2 cellular contexts compared by ENCODE assay signal in the genomic region with DNA sequence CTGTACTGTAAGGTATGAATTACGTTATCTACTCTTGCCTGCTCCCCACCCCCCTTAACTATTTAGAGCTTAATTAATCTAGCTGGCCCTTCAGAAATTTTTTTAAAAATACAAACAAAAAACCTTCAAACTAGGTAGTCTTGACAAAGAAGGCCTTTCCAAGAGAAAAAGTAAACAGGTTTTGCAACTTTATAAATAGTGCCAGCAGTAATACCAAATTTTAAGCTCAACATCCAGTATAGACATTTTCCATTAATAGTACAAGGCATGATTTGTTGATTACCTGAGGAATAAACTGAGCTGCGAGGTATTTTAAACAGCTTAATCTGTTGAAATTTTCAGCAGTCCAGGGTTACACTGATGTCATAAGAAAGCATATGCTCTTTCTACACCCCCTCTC.
TF ChIP-seq lines count a peak whose summit lies in the region.

No MANE protein-coding gene starts in this region.

TF ChIP-seq in HepG2, 621 proteins besides CTCF, POLR2A, EP300 and RAD21:
- TF ChIP-seq, protein P1, sequence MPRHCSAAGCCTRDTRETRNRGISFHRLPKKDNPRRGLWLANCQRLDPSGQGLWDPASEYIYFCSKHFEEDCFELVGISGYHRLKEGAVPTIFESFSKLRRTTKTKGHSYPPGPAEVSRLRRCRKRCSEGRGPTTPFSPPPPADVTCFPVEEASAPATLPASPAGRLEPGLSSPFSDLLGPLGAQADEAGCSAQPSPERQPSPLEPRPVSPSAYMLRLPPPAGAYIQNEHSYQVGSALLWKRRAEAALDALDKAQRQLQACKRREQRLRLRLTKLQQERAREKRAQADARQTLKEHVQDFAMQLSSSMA (CRISPR knock-in tag; IDR thresholded peaks at IDR 0.05) = no peak
- TF ChIP-seq SMAD3 (CRISPR knock-in tag; IDR thresholded peaks at IDR 0.05) (no peak), MYNN (CRISPR knock-in tag; IDR thresholded peaks at IDR 0.05; ENCODE audit: low read depth) (no peak), JARID2 (CRISPR knock-in tag; IDR thresholded peaks at IDR 0.05; ENCODE audit: insufficient replicate concordance) (no peak), TCF7L2 (IDR thresholded peaks at IDR 0.05; ENCODE audit: low read depth, low read length) (no peak), MYC (CRISPR knock-in tag; IDR thresholded peaks at IDR 0.05; ENCODE audit: borderline replicate concordance) (no peak), ERF (CRISPR knock-in tag; IDR thresholded peaks at IDR 0.05) (no peak), SRSF4 (IDR thresholded peaks at IDR 0.05; ENCODE audit: low read depth, low read length, poor library complexity, severe bottlenecking) (no peak), ZFP1 (CRISPR knock-in tag; IDR thresholded peaks at IDR 0.05) (no peak), GATAD1 (CRISPR knock-in tag; IDR thresholded peaks at IDR 0.05) (no peak), TBX2 (CRISPR knock-in tag; IDR thresholded peaks at IDR 0.05; ENCODE audit: borderline replicate concordance) (no peak), TCF7 (IDR thresholded peaks at IDR 0.05; ENCODE audit: low read depth) (no peak), ZNF430 (CRISPR knock-in tag; IDR thresholded peaks at IDR 0.05) (no peak), MED1 (CRISPR knock-in tag; IDR thresholded peaks at IDR 0.05) (no peak), HDAC2 (CRISPR knock-in tag; IDR thresholded peaks at IDR 0.05) (no peak), ZNF83 (CRISPR knock-in tag; IDR thresholded peaks at IDR 0.05; ENCODE audit: borderline replicate concordance) (no peak), PCBP2 (optimal IDR thresholded peaks at IDR 0.05; ENCODE audit: low read depth, low read length, poor library complexity, severe bottlenecking) (no peak), ZNF136 (CRISPR knock-in tag; IDR thresholded peaks at IDR 0.05; ENCODE audit: low read depth) (no peak)

TF ChIP-seq in HEK293T, 16 proteins besides CTCF, POLR2A, EP300 and RAD21:
- TF ChIP-seq BHLHE40 (IDR thresholded peaks at IDR 0.05; ENCODE audit: borderline replicate concordance) = no peak
- TF ChIP-seq NFRKB (IDR thresholded peaks at IDR 0.05) = no peak
- no peak for TF ChIP-seq ELF4 (IDR thresholded peaks at IDR 0.05)
- TF ChIP-seq FOXM1 (IDR thresholded peaks at IDR 0.05; ENCODE audit: borderline replicate concordance) = no peak
- no peak for TF ChIP-seq FOXA1 (IDR thresholded peaks at IDR 0.05)
- no peak for TF ChIP-seq LEF1 (IDR thresholded peaks at IDR 0.05; ENCODE audit: borderline replicate concordance)
- no peak for TF ChIP-seq SUZ12 (IDR thresholded peaks at IDR 0.05)
- TF ChIP-seq SP1 (IDR thresholded peaks at IDR 0.05) = no peak
- TF ChIP-seq, protein P2, sequence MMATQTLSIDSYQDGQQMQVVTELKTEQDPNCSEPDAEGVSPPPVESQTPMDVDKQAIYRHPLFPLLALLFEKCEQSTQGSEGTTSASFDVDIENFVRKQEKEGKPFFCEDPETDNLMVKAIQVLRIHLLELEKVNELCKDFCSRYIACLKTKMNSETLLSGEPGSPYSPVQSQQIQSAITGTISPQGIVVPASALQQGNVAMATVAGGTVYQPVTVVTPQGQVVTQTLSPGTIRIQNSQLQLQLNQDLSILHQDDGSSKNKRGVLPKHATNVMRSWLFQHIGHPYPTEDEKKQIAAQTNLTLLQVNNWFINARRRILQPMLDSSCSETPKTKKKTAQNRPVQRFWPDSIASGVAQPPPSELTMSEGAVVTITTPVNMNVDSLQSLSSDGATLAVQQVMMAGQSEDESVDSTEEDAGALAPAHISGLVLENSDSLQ (IDR thresholded peaks at IDR 0.05) = no peak
- no peak for TF ChIP-seq FOXK2 (IDR thresholded peaks at IDR 0.05)
- no peak for TF ChIP-seq TARDBP (IDR thresholded peaks at IDR 0.05)
- TF ChIP-seq ZNF384 (IDR thresholded peaks at IDR 0.05) = no peak
